ENCODE assay signal across 10 cellular contexts in genomic region chrX:136759968-136760367, GRCh38. TPM values are rescaled to one million over a fixed set of nuclear protein-coding genes. Genes with fewer than 3 reads are reported as not detected.
DNase-seq lines count a peak whose midpoint lies in the region; ATAC-seq and TF ChIP-seq lines count a peak whose summit lies in the region.
"Had no signal": no experiment of that assay in that cellular context is flagged by ENCODE, and none has a peak within 500 bp of the region (broad histone marks: within the 10 kb centered on the region; RNA-seq: fewer than 3 reads in every experiment).

No MANE protein-coding gene starts in this region.

- no peak overlapping the region for H2AFZ ChIP-seq in GM23248

- H3K27ac ChIP-seq in CD4-positive, CD25-positive, alpha-beta regulatory T cell (ENCODE audit: insufficient read depth, low read length, poor library complexity, severe bottlenecking) = peak overlapping the region; percentile 47
- H3K27ac ChIP-seq in WERI-Rb-1 = no peak overlapping the region
- H3K27ac ChIP-seq in GM23248 = no peak overlapping the region

- peak overlapping the region in 1 of 4 donors; percentile 4 for H3K4me3 Mint-ChIP-seq in CD4-positive, CD25-positive, alpha-beta regulatory T cell
- H3K4me3 Mint-ChIP-seq in activated naive CD8-positive, alpha-beta T cell treated with anti-CD3 and anti-CD28 coated beads for 36 hours = no peak overlapping the region

- no peak overlapping the region for H3K4me2 ChIP-seq in GM23248 (ENCODE audit: unreplicated experiment)

- H3K36me3 ChIP-seq in CD4-positive, CD25-positive, alpha-beta regulatory T cell (ENCODE audit: control insufficient read depth, insufficient read depth, low read length) = peaks cover 6% of the 10 kb centered on the region
- H3K36me3 ChIP-seq in WERI-Rb-1 = no peaks in the 10 kb centered on the region
- no peaks in the 10 kb centered on the region for H3K36me3 ChIP-seq in GM23248 (ENCODE audit: low read depth)

- H3K27me3 Mint-ChIP-seq in CD4-positive, CD25-positive, alpha-beta regulatory T cell = no peaks in the 10 kb centered on the region
- H3K27me3 Mint-ChIP-seq in activated naive CD8-positive, alpha-beta T cell treated with anti-CD3 and anti-CD28 coated beads for 36 hours = no peaks in the 10 kb centered on the region

- H3F3A ChIP-seq in GM23248 (ENCODE audit: insufficient read depth) = no peaks in the 10 kb centered on the region

- H3K9me2 ChIP-seq in GM23248 (ENCODE audit: insufficient read depth) = no peaks in the 10 kb centered on the region

- no peak for TF ChIP-seq CTCF in WERI-Rb-1 (IDR thresholded peaks at IDR 0.05; ENCODE audit: low read depth, low read length)

- H3K79me2 ChIP-seq in GM23248 (ENCODE audit: insufficient read depth) = no peaks in the 10 kb centered on the region

- H3K4me3 ChIP-seq in CD4-positive, CD25-positive, alpha-beta regulatory T cell (ENCODE audit: low read depth, low read length) = no peak overlapping the region
- no peak overlapping the region for H3K4me3 ChIP-seq in WERI-Rb-1 (ENCODE audit: low read depth, low read length)
- no peak overlapping the region for H3K4me3 ChIP-seq in GM23248

- DNase-seq in CD4-positive, CD25-positive, alpha-beta regulatory T cell = peak in 1 of 3 donors; percentile 58
- no peak for DNase-seq in activated naive CD8-positive, alpha-beta T cell treated with anti-CD3 and anti-CD28 coated beads for 36 hours
- DNase-seq in DMS153 (lab: John Stamatoyannopoulos, UW) = no peak
- DNase-seq in WERI-Rb-1 = no peak
- DNase-seq in GM23248 = no peak
- DNase-seq in DMS114 treated with DMSO at 0.1 percent for 48 hours (lab: John Stamatoyannopoulos, UW; ENCODE audit: unreplicated experiment) = no peak
- DNase-seq: activated gamma-delta T cell, NCI-H1417 had no signal

- H3K4me1 ChIP-seq in CD4-positive, CD25-positive, alpha-beta regulatory T cell (ENCODE audit: control insufficient read depth, insufficient read depth, low read length, poor library complexity, severe bottlenecking) = peaks cover 18% of the 10 kb centered on the region
- 0 out of 2 replicates have a peak, but pooled peaks cover 7% of the 10 kb centered on the region for H3K4me1 ChIP-seq in GM23248 (ENCODE audit: insufficient read depth)

- no peak overlapping the region for H3K9ac ChIP-seq in GM23248

- in situ Hi-C loops in GM23248 (cut with MboI) = no loop called here

- peaks cover 8% of the 10 kb centered on the region for H3K36me3 Mint-ChIP-seq in CD4-positive, CD25-positive, alpha-beta regulatory T cell
- peaks cover 22% of the 10 kb centered on the region for H3K36me3 Mint-ChIP-seq in activated naive CD8-positive, alpha-beta T cell treated with anti-CD3 and anti-CD28 coated beads for 36 hours

- H3K27me3 ChIP-seq in CD4-positive, CD25-positive, alpha-beta regulatory T cell (ENCODE audit: control insufficient read depth, insufficient read depth, low read length) = no peaks in the 10 kb centered on the region
- H3K27me3 ChIP-seq in WERI-Rb-1 (ENCODE audit: insufficient read depth, low read depth, severe bottlenecking) (peaks cover 29% of the 10 kb centered on the region), GM23248 (replicated peaks; ENCODE audit: insufficient read depth) (no peaks in the 10 kb centered on the region)

- peaks cover 7 to 58% (median 37%) of the 10 kb centered on the region in 4 donors for H3K4me1 Mint-ChIP-seq in CD4-positive, CD25-positive, alpha-beta regulatory T cell
- peaks cover 42% of the 10 kb centered on the region for H3K4me1 Mint-ChIP-seq in activated naive CD8-positive, alpha-beta T cell treated with anti-CD3 and anti-CD28 coated beads for 36 hours

- no peaks in the 10 kb centered on the region for H3K9me3 Mint-ChIP-seq in CD4-positive, CD25-positive, alpha-beta regulatory T cell
- H3K9me3 Mint-ChIP-seq in activated naive CD8-positive, alpha-beta T cell treated with anti-CD3 and anti-CD28 coated beads for 36 hours = no peaks in the 10 kb centered on the region

- H4K20me1 ChIP-seq in GM23248 (ENCODE audit: insufficient read depth) = no peaks in the 10 kb centered on the region

- 95 to 100% methylated on average over 2 of the region's 2 CpGs for WGBS in GM23248 (ENCODE audit: low coverage in 1 of 2, low lambda C conversion rate in 2 of 2, missing lambda C conversion rate in 2 of 2), 2 experiments

- H3K9me3 ChIP-seq in CD4-positive, CD25-positive, alpha-beta regulatory T cell (ENCODE audit: control insufficient read depth in 2 of 2, low read length in 2 of 2) = no peaks in the 10 kb centered on the region
- H3K9me3 ChIP-seq in WERI-Rb-1 (ENCODE audit: severe bottlenecking) (peaks cover 6% of the 10 kb centered on the region), GM23248 (ENCODE audit: low read depth) (no peaks in the 10 kb centered on the region)

- H3K27ac Mint-ChIP-seq in CD4-positive, CD25-positive, alpha-beta regulatory T cell = peak overlapping the region; percentile 40 to 84 (median 72)
- H3K27ac Mint-ChIP-seq in activated naive CD8-positive, alpha-beta T cell treated with anti-CD3 and anti-CD28 coated beads for 36 hours = peak overlapping the region; percentile 55

- peak; percentile 79 to 81 for ATAC-seq in CD4-positive, CD25-positive, alpha-beta regulatory T cell (ENCODE audit: low read depth in 2 of 2)
- ATAC-seq in GM19397 (IDR thresholded peaks at IDR 0.05; ENCODE audit: unreplicated experiment) (peak; percentile 85), HG03558 (IDR thresholded peaks at IDR 0.05; ENCODE audit: extremely low read depth, unreplicated experiment) (peak; percentile 72)

RNA-seq across cellular contexts. Expression of gene ARHGEF6, which starts 20.8 kb away (rescaled TPM):
- total RNA-seq in CD4-positive, CD25-positive, alpha-beta regulatory T cell = 87.8 TPM
- polyA plus RNA-seq in CD4-positive, CD25-positive, alpha-beta regulatory T cell = 100 to 1,000 TPM in 1 of 4 donors, 10 to 100 TPM in 3; 83.0 to 111 (median 86.9) TPM
- 10 to 100 TPM; 34.4 to 34.5 TPM for total RNA-seq in activated naive CD8-positive, alpha-beta T cell treated with anti-CD3 and anti-CD28 coated beads for 36 hours
- 5.9 and 7.7 TPM in 2 replicates for total RNA-seq in GM23248 (2014; rRNA removed; shearing (Covaris generic))
- polyA plus RNA-seq in GM23248 (2016; fragmentation: Nextera tagmentation; extraction: Ambion mirVana) = 3.6 and 4.3 TPM in 2 replicates
